9 cellular contexts compared by ENCODE assay signal in genomic region chr5:92687793-92688467, GRCh38.
A peak's percentile ranks its signal among the peaks of the same experiment; 100 is the strongest.
DNase-seq lines count a peak whose midpoint lies in the region; ATAC-seq, FAIRE-seq and TF ChIP-seq lines count a peak whose summit lies in the region.
"Had no signal": no experiment of that assay in that cellular context is flagged by ENCODE, and none has a peak within 500 bp of the region (broad histone marks: within the 10 kb centered on the region; RNA-seq: fewer than 3 reads in every experiment).

No MANE protein-coding gene starts in this region.

- H3K4me3 ChIP-seq in small intestine (ENCODE audit: low read depth in 1 of 2, low read length in 2 of 2): no peak overlapping the region
- no peak overlapping the region for H3K4me3 ChIP-seq in sigmoid colon

- H3K9me3 ChIP-seq in small intestine (ENCODE audit: control insufficient read depth, low read depth) (no peaks in the 10 kb centered on the region), sigmoid colon (no peaks in the 10 kb centered on the region)

- ATAC-seq in HG02840 (IDR thresholded peaks at IDR 0.05; ENCODE audit: low FRiP score, unreplicated experiment): no peak
- ATAC-seq: activated CD4-positive, CD25-positive, alpha-beta regulatory T cell treated with anti-CD3 and anti-CD28 coated beads, Interleukin-2, amount 50 U/mL, for 24 hours had no signal

- FAIRE-seq in small intestine (lab: Jason Lieb, UNC): no peak

- no peak for TF ChIP-seq CTCF in sigmoid colon (IDR thresholded peaks at IDR 0.05)

- intact Hi-C loops in activated T-helper 2 cell treated with anti-CD3 and anti-CD28 coated beads, Interferon-gamma antibody, Interleukin-2, Interleukin-4, amounts not matched to agents 10 μg/mL and 5 μg/mL and 100 μg/mL, durations not matched to agents 14 hours and 24 hours and 36 hours (cut with micrococcal nuclease): no loop called here
- intact Hi-C loops in sigmoid colon (cut with DNase I): no loop called here

- no peaks in the 10 kb centered on the region for H3K36me3 Mint-ChIP-seq in activated T-helper 2 cell treated with anti-CD3 and anti-CD28 coated beads, Interferon-gamma antibody, Interleukin-2, Interleukin-4, amounts not matched to agents 10 μg/mL and 5 μg/mL and 100 μg/mL, durations not matched to agents 14 hours and 24 hours and 36 hours (ENCODE audit: low read depth)

- H3K27ac ChIP-seq in small intestine (ENCODE audit: low read depth in 1 of 2, low read length in 1 of 2) (no peak overlapping the region), sigmoid colon (no peak overlapping the region)

- 32 to 42% (median 34%) methylated on average over 7 of the region's 7 CpGs for WGBS in small intestine, 3 donors
- 33 to 45% methylated on average over 7 of the region's 7 CpGs for WGBS in sigmoid colon, 2 donors

- DNase-seq in ACHN (peak; percentile 52), HT-29 (ENCODE audit: low spot score) (peak; percentile 21), astrocyte of the hippocampus (ENCODE audit: low read depth, low spot score) (peak; percentile 68), left kidney (ENCODE audit: low read depth, low spot score) (peak; percentile 86), small intestine (no peak), sigmoid colon (no peak)
- DNase-seq in activated T-helper 2 cell treated with anti-CD3 and anti-CD28 coated beads, Interferon-gamma antibody, Interleukin-2, Interleukin-4, amounts not matched to agents 10 μg/mL and 5 μg/mL and 100 μg/mL, durations not matched to agents 14 hours and 24 hours and 36 hours (ENCODE audit: low spot score): no peak

- no peak for TF ChIP-seq POLR2A in sigmoid colon (IDR thresholded peaks at IDR 0.05)

- H3K27me3 ChIP-seq in small intestine (ENCODE audit: control insufficient read depth in 2 of 2, insufficient read depth in 2 of 2, low read length in 2 of 2) (no peaks in the 10 kb centered on the region), sigmoid colon (no peaks in the 10 kb centered on the region)

- H3K36me3 ChIP-seq in small intestine (ENCODE audit: control insufficient read depth in 2 of 2, insufficient read depth in 2 of 2, low read length in 2 of 2): no peaks in the 10 kb centered on the region
- no peaks in the 10 kb centered on the region for H3K36me3 ChIP-seq in sigmoid colon

- H3K9me3 Mint-ChIP-seq in activated T-helper 2 cell treated with anti-CD3 and anti-CD28 coated beads, Interferon-gamma antibody, Interleukin-2, Interleukin-4, amounts not matched to agents 10 μg/mL and 5 μg/mL and 100 μg/mL, durations not matched to agents 14 hours and 24 hours and 36 hours: peaks cover 18% of the 10 kb centered on the region

- no peaks in the 10 kb centered on the region for H3K4me1 ChIP-seq in small intestine (ENCODE audit: control insufficient read depth in 2 of 2, insufficient read depth in 1 of 2, low read depth in 1 of 2, low read length in 1 of 2)
- H3K4me1 ChIP-seq in sigmoid colon: no peaks in the 10 kb centered on the region

- H3K4me3 Mint-ChIP-seq in activated T-helper 2 cell treated with anti-CD3 and anti-CD28 coated beads, Interferon-gamma antibody, Interleukin-2, Interleukin-4, amounts not matched to agents 10 μg/mL and 5 μg/mL and 100 μg/mL, durations not matched to agents 14 hours and 24 hours and 36 hours (ENCODE audit: low read depth): no peak overlapping the region

- TF ChIP-seq EP300 in sigmoid colon (IDR thresholded peaks at IDR 0.05): no peak

- in situ Hi-C loops in ACHN (cut with HindIII; ENCODE audit: low pct_ligation_motif_present, low pct_unique_long_range_greater_than_20kb, low sequenced_read_pairs): no loop called here

- no peaks in the 10 kb centered on the region for H3K4me1 Mint-ChIP-seq in activated T-helper 2 cell treated with anti-CD3 and anti-CD28 coated beads, Interferon-gamma antibody, Interleukin-2, Interleukin-4, amounts not matched to agents 10 μg/mL and 5 μg/mL and 100 μg/mL, durations not matched to agents 14 hours and 24 hours and 36 hours (ENCODE audit: low read depth)

- no peaks in the 10 kb centered on the region for H3K27me3 Mint-ChIP-seq in activated T-helper 2 cell treated with anti-CD3 and anti-CD28 coated beads, Interferon-gamma antibody, Interleukin-2, Interleukin-4, amounts not matched to agents 10 μg/mL and 5 μg/mL and 100 μg/mL, durations not matched to agents 14 hours and 24 hours and 36 hours (ENCODE audit: low read depth)

- H3K27ac Mint-ChIP-seq in activated T-helper 2 cell treated with anti-CD3 and anti-CD28 coated beads, Interferon-gamma antibody, Interleukin-2, Interleukin-4, amounts not matched to agents 10 μg/mL and 5 μg/mL and 100 μg/mL, durations not matched to agents 14 hours and 24 hours and 36 hours: no peak overlapping the region

Comparison
In these comparisons a context has a peak if more than half of its experiments do, and no peak if none do; other contexts are left out.
1. DNase-seq: peak in ACHN (single experiment), HT-29 (single experiment), astrocyte of the hippocampus (single experiment) and left kidney (single experiment); none in activated T-helper 2 cell treated with anti-CD3 and anti-CD28 coated beads, Interferon-gamma antibody, Interleukin-2, Interleukin-4, amounts not matched to agents 10 μg/mL and 5 μg/mL and 100 μg/mL, durations not matched to agents 14 hours and 24 hours and 36 hours (single experiment), small intestine (single experiment) and sigmoid colon (single experiment).